ENCODE assay signal across 12 cellular contexts in genomic region chr20:17651761-17652388, GRCh38. TPM values are rescaled to one million over a fixed set of nuclear protein-coding genes. Genes with fewer than 3 reads are reported as not detected.
DNase-seq lines count a peak whose midpoint lies in the region; ATAC-seq and TF ChIP-seq lines count a peak whose summit lies in the region.
"Had no signal": no experiment of that assay in that cellular context is flagged by ENCODE, and none has a peak within 500 bp of the region (broad histone marks: within the 10 kb centered on the region; RNA-seq: fewer than 3 reads in every experiment).

No MANE protein-coding gene starts in this region.

- ATAC-seq in Panc1: peak; percentile 55
- peak; percentile 47 for ATAC-seq in left lung
- ATAC-seq in GM21723 (IDR thresholded peaks at IDR 0.05; ENCODE audit: unreplicated experiment): no peak
- ATAC-seq: naive thymus-derived CD4-positive, alpha-beta T cell had no signal

- H3K4me3 Mint-ChIP-seq in activated CD4-positive, alpha-beta T cell treated with anti-CD3 and anti-CD28 coated beads, Interleukin-2, amount 10 ng/mL, durations not matched to agents 24 days and 14 days: no peak overlapping the region
- H3K4me3 Mint-ChIP-seq: naive thymus-derived CD4-positive, alpha-beta T cell had no signal

- H3K27ac Mint-ChIP-seq in activated CD4-positive, alpha-beta T cell treated with anti-CD3 and anti-CD28 coated beads, Interleukin-2, amount 10 ng/mL, durations not matched to agents 24 days and 14 days: no peak overlapping the region
- H3K27ac Mint-ChIP-seq: naive thymus-derived CD4-positive, alpha-beta T cell had no signal

- H3K36me3 ChIP-seq in A673 (ENCODE audit: insufficient read depth, low read length, poor library complexity, severe bottlenecking) (no peaks in the 10 kb centered on the region), Panc1 (ENCODE audit: control insufficient read depth, insufficient read depth, low read length) (0 out of 2 replicates have a peak, but pooled peaks cover 4% of the 10 kb centered on the region), left lung (peaks cover 0 to 40% of the 10 kb centered on the region in 2 donors)

- in situ Hi-C loops in G401 (cut with HindIII; ENCODE audit: low sequenced_read_pairs) (no loop called here), Panc1 (cut with HindIII; ENCODE audit: low pct_unique_long_range_greater_than_20kb, low sequenced_read_pairs) (no loop called here)

- no peak for DNase-seq in A673 (ENCODE audit: low spot score)
- DNase-seq in G401 (ENCODE audit: low spot score): peak; percentile 32
- no peak for DNase-seq in Panc1 (ENCODE audit: low read depth, low spot score)
- peak in 1 of 2 donors; percentile 34 for DNase-seq in left lung
- no peak for DNase-seq in activated CD8-positive, alpha-beta memory T cell treated with anti-CD3 and anti-CD28 coated beads for 24 hours
- DNase-seq in activated CD4-positive, alpha-beta T cell treated with anti-CD3 and anti-CD28 coated beads, Interleukin-2, amount 10 ng/mL, durations not matched to agents 24 days and 14 days: no peak
- no peak for DNase-seq in KG1 (lab: John Stamatoyannopoulos, UW)
- DNase-seq: naive thymus-derived CD4-positive, alpha-beta T cell; NCI-H146 had no signal

- peak overlapping the region; percentile 24 for H3K27ac ChIP-seq in A673 (ENCODE audit: low read depth, low read length, poor library complexity, severe bottlenecking)
- H3K27ac ChIP-seq in Panc1 (ENCODE audit: low read length): peak overlapping the region; percentile 76; the same call in 1 of the 2 replicates
- peak overlapping the region in 1 of 2 donors; percentile 13 for H3K27ac ChIP-seq in left lung
- H3K27ac ChIP-seq: Peyer's patch had no signal

- H3K4me3 ChIP-seq in A673 (ENCODE audit: low read depth, low read length, poor library complexity, severe bottlenecking): no peak overlapping the region
- H3K4me3 ChIP-seq in Panc1 (ENCODE audit: low read depth in 2 of 2, low read length in 2 of 2): no peak overlapping the region
- no peak overlapping the region for H3K4me3 ChIP-seq in left lung
- H3K4me3 ChIP-seq: Peyer's patch had no signal

- BruUV-seq in A673 (replicated peaks; lab: Mats Ljungman, UMichigan): no TSS peak
- no TSS peak for BruUV-seq in Panc1 (replicated peaks; lab: Mats Ljungman, UMichigan)

- intact Hi-C loops in A673 (cut with micrococcal nuclease; ENCODE audit: unreplicated experiment): no loop called here
- intact Hi-C loops in Panc1 (cut with micrococcal nuclease; ENCODE audit: unreplicated experiment): no loop called here
- intact Hi-C loops in left lung (cut with DNase I): loop anchor here in 1 of 2 donors (5.0 kb wide), 2 partner anchors 250 to 490 kb away; no protein-coding TSS in a partner anchor
- intact Hi-C loops in activated CD4-positive, alpha-beta T cell treated with anti-CD3 and anti-CD28 coated beads, Interleukin-2, amount 10 ng/mL, durations not matched to agents 24 days and 14 days (cut with micrococcal nuclease): no loop called here

- no peaks in the 10 kb centered on the region for H3K9me3 ChIP-seq in A673 (ENCODE audit: low read depth, low read length, poor library complexity, severe bottlenecking)
- no peaks in the 10 kb centered on the region for H3K9me3 ChIP-seq in Panc1 (ENCODE audit: control insufficient read depth, insufficient read depth, low read depth, low read length)
- H3K9me3 ChIP-seq in left lung: no peaks in the 10 kb centered on the region
- H3K9me3 ChIP-seq: Peyer's patch had no signal

- no peak for TF ChIP-seq CTCF in A673 (conservative IDR thresholded peaks at IDR 0.05; ENCODE audit: low read depth, low read length)
- TF ChIP-seq CTCF in Panc1 (IDR thresholded peaks at IDR 0.05): no peak
- TF ChIP-seq CTCF in left lung (IDR thresholded peaks at IDR 0.05): no peak

- POLR2A ChIA-PET in A673 (lab: Charles Lee; ENCODE audit: low non-redundant PET) (no interaction called here), Panc1 (lab: Charles Lee) (no interaction called here)

- CTCF ChIA-PET in A673 (lab: Charles Lee) (no interaction called here), Panc1 (lab: Charles Lee) (interaction anchor here (0.6 kb wide), 1 partner anchor 234 kb away, joined by 3 read pairs; no protein-coding TSS in a partner anchor)

- H3K4me1 ChIP-seq in A673 (ENCODE audit: insufficient read depth, low read length, poor library complexity, severe bottlenecking) (peaks cover 41% of the 10 kb centered on the region), Panc1 (ENCODE audit: control insufficient read depth, insufficient read depth, low read length) (peaks cover 51% of the 10 kb centered on the region), left lung (peaks cover 41 to 55% of the 10 kb centered on the region in 2 donors)

- H3K9me3 Mint-ChIP-seq in activated CD4-positive, alpha-beta T cell treated with anti-CD3 and anti-CD28 coated beads, Interleukin-2, amount 10 ng/mL, durations not matched to agents 24 days and 14 days: no peaks in the 10 kb centered on the region
- H3K9me3 Mint-ChIP-seq: naive thymus-derived CD4-positive, alpha-beta T cell had no signal

- H3K27me3 ChIP-seq in A673 (replicated peaks; ENCODE audit: insufficient read depth, low read depth, low read length, poor library complexity) (no peaks in the 10 kb centered on the region), Panc1 (ENCODE audit: control insufficient read depth, insufficient read depth, low read length) (no peaks in the 10 kb centered on the region), left lung (no peaks in the 10 kb centered on the region)
- H3K27me3 ChIP-seq: Peyer's patch had no signal

- H3K4me1 Mint-ChIP-seq in activated CD4-positive, alpha-beta T cell treated with anti-CD3 and anti-CD28 coated beads, Interleukin-2, amount 10 ng/mL, durations not matched to agents 24 days and 14 days: peaks cover 6% of the 10 kb centered on the region

- H3K27me3 Mint-ChIP-seq in activated CD4-positive, alpha-beta T cell treated with anti-CD3 and anti-CD28 coated beads, Interleukin-2, amount 10 ng/mL, durations not matched to agents 24 days and 14 days: no peaks in the 10 kb centered on the region
- H3K27me3 Mint-ChIP-seq: naive thymus-derived CD4-positive, alpha-beta T cell had no signal

- peaks cover 18% of the 10 kb centered on the region for H3K36me3 Mint-ChIP-seq in activated CD4-positive, alpha-beta T cell treated with anti-CD3 and anti-CD28 coated beads, Interleukin-2, amount 10 ng/mL, durations not matched to agents 24 days and 14 days (ENCODE audit: low read depth)

RNA-seq across cellular contexts. Expression of gene RRBP1, which starts 30.2 kb away (rescaled TPM):
- total RNA-seq in A673 (2021) (75.9 and 82.8 TPM in 2 replicates), Panc1 (2021; ENCODE audit: unreplicated experiment) (152 TPM), left lung (100 to 1,000 TPM; 201 to 263 TPM)
- total RNA-seq in G401 (2014; rRNA removed; shearing (Covaris generic)): 49.2 and 67.8 TPM in 2 replicates
- polyA plus RNA-seq in Panc1 (2012; ENCODE audit: insufficient read length): 153 TPM
- 47.5 and 49.9 TPM in 2 replicates for total RNA-seq in activated CD4-positive, alpha-beta T cell treated with anti-CD3 and anti-CD28 coated beads, Interleukin-2, amount 10 ng/mL, durations not matched to agents 24 days and 14 days

RNA-seq across cellular contexts. Expression of gene BANF2, which starts 47.9 kb away (rescaled TPM):
- total RNA-seq in A673 (2021): not detected in 2 replicates
- not detected in 2 replicates for total RNA-seq in G401 (2014; rRNA removed; shearing (Covaris generic))
- total RNA-seq in Panc1 (2021; ENCODE audit: unreplicated experiment): not detected
- polyA plus RNA-seq in Panc1 (2012; ENCODE audit: insufficient read length): not detected
- not detected for total RNA-seq in left lung
- not detected in 2 replicates for total RNA-seq in activated CD4-positive, alpha-beta T cell treated with anti-CD3 and anti-CD28 coated beads, Interleukin-2, amount 10 ng/mL, durations not matched to agents 24 days and 14 days
- total RNA-seq: dermis microvascular lymphatic vessel endothelial cell; naive thymus-derived CD4-positive, alpha-beta T cell; Peyer's patch had no signal
- polyA plus RNA-seq: naive thymus-derived CD4-positive, alpha-beta T cell had no signal
